Comparison of ENCODE assay signal across 24 cellular contexts in genomic region chr16:11980167-11980844, GRCh38. TPM values are rescaled to one million over a fixed set of nuclear protein-coding genes. Genes with fewer than 3 reads are reported as not detected.
A peak's percentile ranks its signal among the peaks of the same experiment; 100 is the strongest.
DNase-seq lines count a peak whose midpoint lies in the region; ATAC-seq, FAIRE-seq and TF ChIP-seq lines count a peak whose summit lies in the region.
"Had no signal": no experiment of that assay in that cellular context is flagged by ENCODE, and none has a peak within 500 bp of the region (broad histone marks: within the 10 kb centered on the region; RNA-seq: fewer than 3 reads in every experiment).

No MANE protein-coding gene starts in this region.

- no peaks in the 10 kb centered on the region for H3K27me3 ChIP-seq in K562 (ENCODE audit: control insufficient read depth in 2 of 2, insufficient read depth in 2 of 2, low read length in 2 of 2)
- H3K27me3 ChIP-seq in CD8-positive, alpha-beta memory T cell (ENCODE audit: insufficient read depth, low read length, poor library complexity, severe bottlenecking), result no peaks in the 10 kb centered on the region
- H3K27me3 ChIP-seq: sigmoid colon had no signal

- CTCF ChIA-PET in K562 (lab: Yijun Ruan, JAX; ENCODE audit: low intra/inter-chr PET ratio), result no interaction called here
- CTCF ChIA-PET in CD8-positive, alpha-beta memory T cell (lab: Charles Lee), result interaction anchor here (0.8 kb wide), 1 partner anchor 88 kb away, joined by 3 read pairs; no protein-coding TSS in a partner anchor

- 36% methylated on average over 5 of the region's 5 CpGs for WGBS in K562 (ENCODE audit: insufficient coverage, low coverage, missing lambda C conversion rate)

- TF ChIP-seq EP300 in K562 (IDR thresholded peaks at IDR 0.05; ENCODE audit: low read length), result no peak

- H3K4me2 ChIP-seq in K562 (ENCODE audit: insufficient read depth, low read length), result no peak overlapping the region

- H3K36me3 Mint-ChIP-seq in CD8-positive, alpha-beta memory T cell, result peaks cover 0 to 12% (median 1%) of the 10 kb centered on the region in 3 donors
- H3K36me3 Mint-ChIP-seq: mesothelial cell of epicardium, type B pancreatic cell had no signal

- peaks cover 28 to 50% (median 42%) of the 10 kb centered on the region in 3 donors for H3K4me1 Mint-ChIP-seq in CD8-positive, alpha-beta memory T cell

- no peak overlapping the region for H2AFZ ChIP-seq in K562 (ENCODE audit: low read depth, low read length)

- no peaks in the 10 kb centered on the region for H3K9me1 ChIP-seq in K562 (ENCODE audit: control insufficient read depth, insufficient read depth, low read length)

- no peaks in the 10 kb centered on the region for H3K27me3 Mint-ChIP-seq in CD8-positive, alpha-beta memory T cell
- H3K27me3 Mint-ChIP-seq: type B pancreatic cell had no signal

- peak overlapping the region in 2 of 7 donors; percentile 32 to 51 for H3K4me3 Mint-ChIP-seq in CD8-positive, alpha-beta memory T cell
- H3K4me3 Mint-ChIP-seq: mesothelial cell of epicardium; T-helper 2 cell treated with Interferon-gamma antibody and Interleukin-4, amounts not matched to agents 5 μg/mL and 100 μg/mL, for 36 hours; type B pancreatic cell had no signal

- POLR2A ChIA-PET in K562 (lab: Yijun Ruan, JAX), result interaction anchor here (1.1 kb wide), 1 partner anchor 18 kb away, joined by 3 read pairs; no protein-coding TSS in a partner anchor
- POLR2A ChIA-PET in CD8-positive, alpha-beta memory T cell (lab: Charles Lee), result no interaction called here

- in situ Hi-C loops in K562 (cut with MboI), result no loop called here

- H3K9me3 Mint-ChIP-seq in CD8-positive, alpha-beta memory T cell, result no peaks in the 10 kb centered on the region
- H3K9me3 Mint-ChIP-seq: mesothelial cell of epicardium; T-helper 2 cell treated with Interferon-gamma antibody and Interleukin-4, amounts not matched to agents 5 μg/mL and 100 μg/mL, for 36 hours; type B pancreatic cell had no signal

- H3K27ac Mint-ChIP-seq in CD8-positive, alpha-beta memory T cell, result peak overlapping the region in 1 of 8 donors; percentile 9
- H3K27ac Mint-ChIP-seq: mesothelial cell of epicardium; T-helper 2 cell treated with Interferon-gamma antibody and Interleukin-4, amounts not matched to agents 5 μg/mL and 100 μg/mL, for 36 hours; type B pancreatic cell had no signal

- peaks cover 19% of the 10 kb centered on the region for H3K79me2 ChIP-seq in K562 (ENCODE audit: control insufficient read depth, insufficient read depth, low read length)

- TF ChIP-seq CTCF in K562 (IDR thresholded peaks at IDR 0.05 in 2 of 3, conservative IDR thresholded peaks at IDR 0.05 in 1 of 3; ENCODE audit: insufficient read depth in 2 of 3, low read depth in 1 of 3, low read length in 3 of 3), result no peak

- no peak overlapping the region for H3K4me3 ChIP-seq in K562
- H3K4me3 ChIP-seq in CD8-positive, alpha-beta memory T cell (ENCODE audit: low read length), result no peak overlapping the region
- H3K4me3 ChIP-seq: sigmoid colon had no signal

- no peaks in the 10 kb centered on the region for H3K36me3 ChIP-seq in K562 (ENCODE audit: control insufficient read depth, insufficient read depth, low read length)
- H3K36me3 ChIP-seq in CD8-positive, alpha-beta memory T cell (ENCODE audit: insufficient read depth, low read length), result no peaks in the 10 kb centered on the region
- H3K36me3 ChIP-seq: sigmoid colon had no signal

- H3K9me3 ChIP-seq in K562 (replicated peaks; ENCODE audit: control insufficient read depth, insufficient read depth, low read depth, low read length), result no peaks in the 10 kb centered on the region
- no peaks in the 10 kb centered on the region for H3K9me3 ChIP-seq in CD8-positive, alpha-beta memory T cell (ENCODE audit: low read length)
- H3K9me3 ChIP-seq: sigmoid colon had no signal

- intact Hi-C loops in K562 (cut with micrococcal nuclease), result no loop called here

- H4K20me1 ChIP-seq in K562 (replicated peaks; ENCODE audit: control insufficient read depth, insufficient read depth, low read length), result no peaks in the 10 kb centered on the region

- ATAC-seq in GM18502 (IDR thresholded peaks at IDR 0.05; ENCODE audit: poor library complexity, unreplicated experiment) (peak; percentile 43), GM19452 (IDR thresholded peaks at IDR 0.05; ENCODE audit: unreplicated experiment) (peak; percentile 46), HG03139 (IDR thresholded peaks at IDR 0.05; ENCODE audit: unreplicated experiment) (peak; percentile 42), K562 (no peak)

- peak; percentile 61 for FAIRE-seq in K562 (lab: Jason Lieb, UNC)
- FAIRE-seq: islet of Langerhans had no signal

- DNase-seq in K562 (ENCODE audit: extremely low read depth in 1 of 4, low spot score in 3 of 4) (no peak), COR-L47 (lab: John Stamatoyannopoulos, UW) (no peak), dedifferentiated amniotic fluid mesenchymal stem cell (ENCODE audit: extremely low spot score) (no peak)
- no peak for DNase-seq in activated CD4-positive, alpha-beta T cell treated with anti-CD3 and anti-CD28 coated beads for 4 hours
- no peak for DNase-seq in CD8-positive, alpha-beta memory T cell
- DNase-seq: activated CD4-positive, alpha-beta T cell treated with anti-CD3 and anti-CD28 coated beads, Interleukin-2, amount 50 U/mL, for 1 hour; activated T-cell treated with anti-CD3 and anti-CD28 coated beads, Interleukin-2, amount 50 U/mL, for 48 hours; C1 segment of cervical spinal cord; DND-41; NCI-H2029 treated with DMSO at 0.1 percent for 48 hours; NCI-H774; Right ventricle myocardium superior; sigmoid colon; stimulated activated CD4-positive, alpha-beta T cell treated with anti-CD3 and anti-CD28 coated beads, Interleukin-2, amount 100 ng/mL, for 48 hours had no signal

- no peak for TF ChIP-seq POLR2A in K562 (conservative IDR thresholded peaks at IDR 0.05)

- no peak overlapping the region for H3K9ac ChIP-seq in K562 (ENCODE audit: insufficient read depth in 1 of 2, low read depth in 2 of 2, low read length in 2 of 2)

- no TSS peak for BruUV-seq in K562 (replicated peaks; lab: Mats Ljungman, UMichigan)

- TF ChIP-seq RAD21 in K562 (CRISPR knock-in tag; conservative IDR thresholded peaks at IDR 0.05 in 1 of 2, IDR thresholded peaks at IDR 0.05 in 1 of 2), result no peak

- H3K27ac ChIP-seq in K562 (ENCODE audit: extremely low read depth, low read depth, low read length), result no peak overlapping the region
- H3K27ac ChIP-seq in CD8-positive, alpha-beta memory T cell (ENCODE audit: low read depth, low read length), result no peak overlapping the region
- H3K27ac ChIP-seq: epithelial cell of prostate, sigmoid colon had no signal

- H3K4me1 ChIP-seq in K562 (replicated peaks in 1 of 2; ENCODE audit: control insufficient read depth in 2 of 2, insufficient read depth in 2 of 2, low read length in 2 of 2), result peaks cover 2 to 25% of the 10 kb centered on the region in 2 experiments; a peak in 3 of 5 replicates
- peaks cover 23% of the 10 kb centered on the region for H3K4me1 ChIP-seq in CD8-positive, alpha-beta memory T cell (ENCODE audit: insufficient read depth, low read length)

RNA-seq across cellular contexts. Expression of gene SNX29, which starts 3.8 kb away (rescaled TPM):
- 65.5 and 121 TPM in 2 replicates for total RNA-seq in K562 (2011; cell fraction: chromatin; rRNA removed; ENCODE audit: low replicate concordance)
- total RNA-seq in K562 (2011; cell fraction: nucleolus; rRNA removed), result 41.4 and 46.6 TPM in 2 replicates
- 50.2 and 55.7 TPM in 2 replicates for total RNA-seq in K562 (2011; cell fraction: nucleoplasm; rRNA removed)
- total RNA-seq in K562 (2014; rRNA removed) (4.5 and 8.3 TPM in 2 replicates), K562 (2014; rRNA removed; fragmentation: Illumina TruSeq; extraction: Trizol) (4.8 and 5.4 TPM in 2 replicates), K562 (2015; rRNA removed; fragmentation: Illumina TruSeq; extraction: Trizol) (6.9 and 7.2 TPM in 2 replicates), K562 (2021) (10.2 and 12.8 TPM in 2 replicates)
- polyA plus RNA-seq in K562 (2011; rRNA removed) (4.8 and 6.5 TPM in 2 replicates), K562 (2014; fragmentation: Illumina TruSeq; extraction: Trizol) (4.8 TPM in 2 replicates), K562 (2014; fragmentation: Nextera tagmentation; extraction: Ambion mirVana) (1 to 10 TPM; 1.5 to 5.5 TPM), K562 (2014; rRNA removed) (3.7 and 4.1 TPM in 2 replicates)
- polyA plus RNA-seq in K562 (2011; cell fraction: cytosol; rRNA removed), result 3.0 and 4.4 TPM in 2 replicates
- 3.4 and 6.4 TPM in 2 replicates for polyA plus RNA-seq in K562 (2011; cell fraction: nucleus; rRNA removed)
- 7.0 and 8.2 TPM in 2 replicates for polyA plus RNA-seq in K562 (2012)
- 13.4 and 13.6 TPM in 2 replicates for polyA minus RNA-seq in K562 (2011; rRNA and poly(A)+ RNA removed)
- polyA minus RNA-seq in K562 (2011; cell fraction: cytosol; rRNA and poly(A)+ RNA removed), result 7.3 and 9.1 TPM in 2 replicates
- polyA minus RNA-seq in K562 (2011; cell fraction: nucleus; rRNA and poly(A)+ RNA removed), result 12.8 and 26.5 TPM in 2 replicates
- total RNA-seq in CD8-positive, alpha-beta memory T cell, result 10 to 100 TPM; 12.0 to 14.4 TPM
- polyA plus RNA-seq in CD8-positive, alpha-beta memory T cell, result 12.4 TPM

RNA-seq across cellular contexts. Expression of gene TNFRSF17, which starts 15.3 kb away (rescaled TPM):
- total RNA-seq in K562 (2011; cell fraction: chromatin; rRNA removed; ENCODE audit: low replicate concordance), result not detected in 2 replicates
- not detected in 2 replicates for total RNA-seq in K562 (2011; cell fraction: nucleolus; rRNA removed)
- total RNA-seq in K562 (2011; cell fraction: nucleoplasm; rRNA removed), result not detected in 2 replicates
- total RNA-seq in K562 (2014; rRNA removed), result not detected in 2 replicates
- not detected in 2 replicates for total RNA-seq in K562 (2014; rRNA removed; fragmentation: Illumina TruSeq; extraction: Trizol)
- total RNA-seq in K562 (2015; rRNA removed; fragmentation: Illumina TruSeq; extraction: Trizol), result not detected in 2 replicates
- not detected in 2 replicates for total RNA-seq in K562 (2021)
- not detected in 2 replicates for polyA plus RNA-seq in K562 (2011; rRNA removed)
- polyA plus RNA-seq in K562 (2011; cell fraction: cytosol; rRNA removed), result not detected in 2 replicates
- polyA plus RNA-seq in K562 (2011; cell fraction: nucleus; rRNA removed), result not detected in 2 replicates
- polyA plus RNA-seq in K562 (2012), result not detected in 2 replicates
- not detected in 2 replicates for polyA plus RNA-seq in K562 (2014; fragmentation: Illumina TruSeq; extraction: Trizol)
- polyA plus RNA-seq in K562 (2014; fragmentation: Nextera tagmentation; extraction: Ambion mirVana), result not detected
- polyA plus RNA-seq in K562 (2014; rRNA removed), result not detected in 2 replicates
- not detected in 2 replicates for polyA minus RNA-seq in K562 (2011; rRNA and poly(A)+ RNA removed)
- polyA minus RNA-seq in K562 (2011; cell fraction: cytosol; rRNA and poly(A)+ RNA removed), result not detected in 2 replicates
- polyA minus RNA-seq in K562 (2011; cell fraction: nucleus; rRNA and poly(A)+ RNA removed), result not detected in 2 replicates
- not detected for total RNA-seq in CD8-positive, alpha-beta memory T cell
- polyA plus RNA-seq in CD8-positive, alpha-beta memory T cell, result not detected
- total RNA-seq: chondrocyte, glomerular endothelial cell, mesothelial cell of epicardium, Right ventricle myocardium superior, sigmoid colon had no signal

RNA-seq across cellular contexts. Expression of gene NPIPB2, which starts 38.5 kb away (rescaled TPM):
- total RNA-seq in K562 (2011; cell fraction: chromatin; rRNA removed; ENCODE audit: low replicate concordance), result 60.6 and 96.4 TPM in 2 replicates
- 14.0 and 22.1 TPM in 2 replicates for total RNA-seq in K562 (2011; cell fraction: nucleolus; rRNA removed)
- total RNA-seq in K562 (2011; cell fraction: nucleoplasm; rRNA removed), result 23.3 and 36.0 TPM in 2 replicates
- total RNA-seq in K562 (2014; rRNA removed) (0.86 and 1.4 TPM in 2 replicates), K562 (2014; rRNA removed; fragmentation: Illumina TruSeq; extraction: Trizol) (1.8 and 1.9 TPM in 2 replicates), K562 (2015; rRNA removed; fragmentation: Illumina TruSeq; extraction: Trizol) (2.9 and 3.4 TPM in 2 replicates), K562 (2021) (2.9 and 4.1 TPM in 2 replicates)
- polyA plus RNA-seq in K562 (2011; rRNA removed) (1.0 and 1.9 TPM in 2 replicates), K562 (2014; fragmentation: Illumina TruSeq; extraction: Trizol) (0.58 and 0.91 TPM in 2 replicates), K562 (2014; fragmentation: Nextera tagmentation; extraction: Ambion mirVana) (under 1 TPM in 1 of 2 experiments, not detected in 1; 0.21 TPM), K562 (2014; rRNA removed) (1.9 and 3.6 TPM in 2 replicates)
- 0.39 and 1.7 TPM in 2 replicates for polyA plus RNA-seq in K562 (2011; cell fraction: cytosol; rRNA removed)
- polyA plus RNA-seq in K562 (2011; cell fraction: nucleus; rRNA removed), result 16.3 and 24.2 TPM in 2 replicates
- polyA plus RNA-seq in K562 (2012), result 2.3 and 4.0 TPM in 2 replicates
- 6.6 and 7.1 TPM in 2 replicates for polyA minus RNA-seq in K562 (2011; rRNA and poly(A)+ RNA removed)
- 1.9 and 2.8 TPM in 2 replicates for polyA minus RNA-seq in K562 (2011; cell fraction: cytosol; rRNA and poly(A)+ RNA removed)
- 7.0 and 9.3 TPM in 2 replicates for polyA minus RNA-seq in K562 (2011; cell fraction: nucleus; rRNA and poly(A)+ RNA removed)
- 1 to 10 TPM; 9.4 to 9.7 TPM for total RNA-seq in CD8-positive, alpha-beta memory T cell
- 1.3 TPM for polyA plus RNA-seq in CD8-positive, alpha-beta memory T cell
